Comparison of ENCODE assay signal across 8 cellular contexts in the genomic region with DNA sequence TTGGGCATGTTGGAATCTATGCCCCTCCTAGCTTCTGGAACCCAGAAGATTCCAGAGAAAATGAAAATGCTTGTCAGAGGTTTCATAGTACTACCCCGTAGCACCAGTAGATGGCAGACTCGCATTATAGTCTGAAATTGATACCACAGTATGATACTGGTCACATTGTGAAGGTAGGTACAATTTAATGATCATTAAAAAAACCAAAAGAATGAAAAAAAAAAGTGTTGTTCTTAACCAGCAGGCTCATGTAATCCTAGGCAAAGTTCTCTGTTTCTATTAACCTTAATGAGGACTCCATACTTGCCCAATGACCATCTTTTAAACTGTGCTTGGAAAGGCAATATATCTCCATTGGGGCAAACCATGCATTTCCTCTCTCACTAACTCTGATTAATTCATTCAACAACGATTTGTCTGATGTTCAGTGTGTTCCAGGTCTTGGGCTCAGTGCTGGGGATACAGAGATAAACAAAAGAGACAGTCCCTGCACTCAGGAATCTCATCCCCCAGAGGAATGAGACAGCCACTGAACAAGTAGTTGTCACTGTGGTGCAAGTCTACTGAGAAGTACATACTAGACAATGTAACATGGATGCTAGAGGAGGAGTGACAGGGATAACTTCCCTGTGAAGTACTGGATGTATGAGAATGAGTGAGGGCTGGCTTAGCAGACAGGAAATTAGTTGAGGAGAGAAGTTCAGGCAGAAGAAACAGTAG.
DNase-seq lines count a peak whose midpoint lies in the region; ATAC-seq and TF ChIP-seq lines count a peak whose summit lies in the region.

No MANE protein-coding gene starts in this region.

- DNase-seq in DMS53 treated with DMSO at 0.1 percent for 48 hours (lab: John Stamatoyannopoulos, UW; ENCODE audit: unreplicated experiment) (peak; percentile 64), RWPE1 (ENCODE audit: low spot score) (peak; percentile 41), fibroblast of mammary gland (ENCODE audit: low read depth) (peak; percentile 65), nucleus accumbens (lab: John Stamatoyannopoulos, UW) (peak in 36 of 56 donors; percentile 1 to 77 (median 35)), KG1 (lab: John Stamatoyannopoulos, UW) (no peak)
- no peak for DNase-seq in activated CD8-positive, alpha-beta memory T cell treated with anti-CD3 and anti-CD28 coated beads, Interleukin-2, amount 50 U/mL, for 4 hours

- TF ChIP-seq CTCF in RWPE1 (conservative IDR thresholded peaks at IDR 0.05; ENCODE audit: low read depth), result peak; percentile 78
- TF ChIP-seq CTCF in fibroblast of mammary gland (conservative IDR thresholded peaks at IDR 0.05; ENCODE audit: control insufficient read depth, insufficient read depth, low read depth, low read length), result peak; percentile 82

- no peak overlapping the region for H3K27ac ChIP-seq in RWPE1

- CTCF ChIA-PET in RWPE1 (lab: Yijun Ruan, JAX), result interaction anchor here (0.6 to 1.1 kb wide), 13 partner anchors 9 to 1429 kb away, joined by 3 to 7 read pairs (median 4); no protein-coding TSS in a partner anchor

- no peak overlapping the region for H3K4me3 ChIP-seq in fibroblast of mammary gland (ENCODE audit: control insufficient read depth, low read depth, low read length)

- peak; percentile 83 for ATAC-seq in GM19395 (IDR thresholded peaks at IDR 0.05; ENCODE audit: unreplicated experiment)
- ATAC-seq in HG03439 (IDR thresholded peaks at IDR 0.05; ENCODE audit: unreplicated experiment), result peak; percentile 68

- POLR2A ChIA-PET in RWPE1 (lab: Yijun Ruan, JAX; ENCODE audit: low non-redundant PET), result no interaction called here

Comparison
In these comparisons a context has a peak if more than half of its experiments do, and no peak if none do; other contexts are left out.
1. DNase-seq: peak in DMS53 treated with DMSO at 0.1 percent for 48 hours (single experiment), RWPE1 (single experiment), fibroblast of mammary gland (single experiment) and nucleus accumbens (36 of 56); none in activated CD8-positive, alpha-beta memory T cell treated with anti-CD3 and anti-CD28 coated beads, Interleukin-2, amount 50 U/mL, for 4 hours (single experiment) and KG1 (single experiment).